14 cellular contexts compared by ENCODE assay signal in genomic region chr10:62380002-62380401, GRCh38. TPM values are rescaled to one million over a fixed set of nuclear protein-coding genes. Genes with fewer than 3 reads are reported as not detected.
DNase-seq lines count a peak whose midpoint lies in the region; ATAC-seq and TF ChIP-seq lines count a peak whose summit lies in the region.
"Had no signal": no experiment of that assay in that cellular context is flagged by ENCODE, and none has a peak within 500 bp of the region (broad histone marks: within the 10 kb centered on the region; RNA-seq: fewer than 3 reads in every experiment).

No MANE protein-coding gene starts in this region.

- peaks cover 6% of the 10 kb centered on the region for H3K27me3 Mint-ChIP-seq in T-helper 17 cell
- H3K27me3 Mint-ChIP-seq: CD4-positive, alpha-beta memory T cell had no signal

- H3K27ac Mint-ChIP-seq in T-helper 17 cell: peak overlapping the region; percentile 19
- H3K27ac Mint-ChIP-seq: activated T-cell treated with anti-CD3 and anti-CD28 coated beads, Interleukin-2, amount 50 U/mL, for 24 hours had no signal

- DNase-seq in AG04450 (ENCODE audit: low read depth, low spot score): peak; percentile 66
- peak; percentile 76 for DNase-seq in HFF-Myc (ENCODE audit: extremely low read depth, low read depth)
- no peak for DNase-seq in T-helper 17 cell
- DNase-seq in fibroblast of villous mesenchyme (ENCODE audit: low read depth): peak; percentile 76
- no peak for DNase-seq in NCI-H2107 treated with DMSO at 0.1 percent for 48 hours (lab: John Stamatoyannopoulos, UW; ENCODE audit: unreplicated experiment)
- no peak for DNase-seq in stimulated activated CD4-positive, alpha-beta T cell treated with anti-CD3 and anti-CD28 coated beads, Interleukin-4, amount 100 ng/mL, for 1 hour
- DNase-seq in HUDEP-2 (lab: John Stamatoyannopoulos, UW; ENCODE audit: unreplicated experiment in 76 of 76): no peak
- DNase-seq in activated CD4-positive, alpha-beta T cell treated with anti-CD3 and anti-CD28 coated beads, Interleukin-2, amount 50 U/mL, for 4 hours: no peak
- DNase-seq: activated T-cell treated with anti-CD3 and anti-CD28 coated beads, Interleukin-2, amount 50 U/mL, for 24 hours; CD4-positive, alpha-beta memory T cell; left cardiac atrium; NCI-H2171; ovary had no signal

- CTCF ChIA-PET in AG04450 (lab: Charles Lee): interaction anchor here (0.7 to 0.9 kb wide), 3 partner anchors 57 to 438 kb away, joined by 3 to 4 read pairs (median 3); no protein-coding TSS in a partner anchor

- H3K9me3 ChIP-seq in AG04450 (ENCODE audit: control insufficient read depth, insufficient read depth, low read length) (no peaks in the 10 kb centered on the region), T-helper 17 cell (ENCODE audit: control insufficient read depth, low read length, poor library complexity, severe bottlenecking) (no peaks in the 10 kb centered on the region)
- H3K9me3 ChIP-seq: ovary had no signal

- H3K36me3 Mint-ChIP-seq in T-helper 17 cell (ENCODE audit: low read depth): peaks cover 2% of the 10 kb centered on the region

- H3K4me3 Mint-ChIP-seq in T-helper 17 cell: no peak overlapping the region
- H3K4me3 Mint-ChIP-seq: activated T-cell treated with anti-CD3 and anti-CD28 coated beads, Interleukin-2, amount 50 U/mL, for 24 hours had no signal

- H3K27ac ChIP-seq in AG04450 (ENCODE audit: low read depth, low read length): no peak overlapping the region
- H3K27ac ChIP-seq: ovary had no signal

- TF ChIP-seq CTCF in AG04450 (IDR thresholded peaks at IDR 0.05; ENCODE audit: low read depth, low read length) (no peak), HFF-Myc (IDR thresholded peaks at IDR 0.05; ENCODE audit: low read depth, low read length, missing control alignments) (no peak), fibroblast of villous mesenchyme (IDR thresholded peaks at IDR 0.05; ENCODE audit: insufficient read depth, low read depth, low read length) (no peak)

- H3K4me3 ChIP-seq in AG04450 (ENCODE audit: low read depth, low read length) (no peak overlapping the region), HFF-Myc (replicated peaks; ENCODE audit: low read depth, low read length) (no peak overlapping the region), fibroblast of villous mesenchyme (ENCODE audit: low read depth, low read length) (no peak overlapping the region)
- H3K4me3 ChIP-seq: ovary had no signal

- H3K27me3 ChIP-seq in AG04450 (ENCODE audit: control insufficient read depth, insufficient read depth, low read length): no peaks in the 10 kb centered on the region
- H3K27me3 ChIP-seq: ovary had no signal

- peaks cover 26% of the 10 kb centered on the region for H3K4me1 Mint-ChIP-seq in T-helper 17 cell

- POLR2A ChIA-PET in AG04450 (lab: Yijun Ruan, JAX): no interaction called here

- ATAC-seq in T-helper 17 cell: no peak

RNA-seq across cellular contexts. Expression of gene ZNF365, which starts 5.8 kb away (rescaled TPM):
- 2.8 and 3.9 TPM in 2 replicates for polyA plus RNA-seq in AG04450 (2011; rRNA removed)
- 5.2 and 5.4 TPM in 2 replicates for polyA minus RNA-seq in AG04450 (2011; rRNA and poly(A)+ RNA removed)
- total RNA-seq in T-helper 17 cell (1 to 10 TPM; 1.6 to 3.4 TPM), fibroblast of villous mesenchyme (6.1 and 8.2 TPM in 2 replicates)
- total RNA-seq: T-helper 2 cell treated with Interferon-gamma antibody and Interleukin-4, amounts not matched to agents 100 ng/mL and 5 ng/mL, for 36 hours had no signal

Comparison
In these comparisons a context has a peak if more than half of its experiments do, and no peak if none do; other contexts are left out.
1. DNase-seq: peak in AG04450 (single experiment), HFF-Myc (single experiment) and fibroblast of villous mesenchyme (single experiment); none in T-helper 17 cell (0 of 3), NCI-H2107 treated with DMSO at 0.1 percent for 48 hours (single experiment), stimulated activated CD4-positive, alpha-beta T cell treated with anti-CD3 and anti-CD28 coated beads, Interleukin-4, amount 100 ng/mL, for 1 hour (single experiment), HUDEP-2 (0 of 76) and activated CD4-positive, alpha-beta T cell treated with anti-CD3 and anti-CD28 coated beads, Interleukin-2, amount 50 U/mL, for 4 hours (0 of 2).